ENCODE assay signal across 9 cellular contexts in the genomic region with DNA sequence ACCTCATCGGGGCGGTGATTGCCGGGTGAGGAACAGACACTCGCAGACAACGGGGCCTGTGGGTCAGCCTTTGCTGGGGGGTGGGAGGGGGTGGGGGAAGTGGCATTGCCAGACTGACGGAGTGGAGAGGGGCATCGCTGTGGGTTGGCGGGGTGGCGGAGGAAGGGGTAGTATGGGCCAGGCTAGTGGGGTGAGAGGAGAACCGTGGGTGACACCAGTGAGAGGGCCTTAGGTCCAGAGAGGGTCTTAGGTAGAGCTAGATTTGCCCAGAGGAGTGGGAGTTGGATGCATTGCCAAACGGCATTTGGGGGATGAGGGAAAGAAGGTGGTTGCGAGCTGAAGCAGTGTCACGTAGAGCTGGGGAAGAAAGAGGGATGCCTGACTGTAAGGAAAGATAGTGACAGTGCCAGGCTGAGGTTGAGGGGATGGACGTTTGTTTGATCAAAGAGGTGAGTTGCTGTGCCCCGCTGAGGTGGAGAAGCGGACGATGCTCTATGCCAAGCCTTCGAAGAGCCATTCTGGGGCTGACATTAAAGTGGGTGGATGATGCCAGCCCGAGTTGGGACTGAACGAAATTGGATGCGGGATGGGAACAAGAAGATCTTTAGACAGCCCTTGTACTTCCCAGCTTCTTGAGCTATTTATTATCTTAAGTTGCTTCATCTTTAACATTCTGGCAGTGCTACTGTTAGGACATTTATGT. TPM values are rescaled to one million over a fixed set of nuclear protein-coding genes. Genes with fewer than 3 reads are reported as not detected.
DNase-seq lines count a peak whose midpoint lies in the region; ATAC-seq and TF ChIP-seq lines count a peak whose summit lies in the region.
"Had no signal": no experiment of that assay in that cellular context is flagged by ENCODE, and none has a peak within 500 bp of the region (broad histone marks: within the 10 kb centered on the region; RNA-seq: fewer than 3 reads in every experiment).

No MANE protein-coding gene starts in this region.

- no peak for ATAC-seq in RWPE2 (ENCODE audit: low read depth)
- no peak for ATAC-seq in GM19035 (IDR thresholded peaks at IDR 0.05; ENCODE audit: unreplicated experiment)

- H3K27me3 Mint-ChIP-seq in progenitor cell of endocrine pancreas, result no peaks in the 10 kb centered on the region

- H3K27ac Mint-ChIP-seq in progenitor cell of endocrine pancreas, result peak overlapping the region; percentile 90

- H3K36me3 ChIP-seq in RWPE2 (ENCODE audit: low read depth) (peaks cover 45% of the 10 kb centered on the region), esophagus (ENCODE audit: control insufficient read depth in 2 of 2, insufficient read depth in 2 of 2, low read length in 1 of 2) (peaks cover 0 to 3% of the 10 kb centered on the region in 2 donors)

- no peak for DNase-seq in RWPE2 (ENCODE audit: low spot score)
- no peak for DNase-seq in progenitor cell of endocrine pancreas (ENCODE audit: low spot score, unreplicated experiment)
- no peak for DNase-seq in DMS79 treated with DMSO at 0.1 percent for 48 hours (lab: John Stamatoyannopoulos, UW)
- DNase-seq in kidney tubule cell (ENCODE audit: low spot score), result no peak
- DNase-seq in NCI-H226, result no peak

- H3K4me1 Mint-ChIP-seq in progenitor cell of endocrine pancreas (ENCODE audit: low read depth), result peaks cover 26% of the 10 kb centered on the region

- H3K9me3 ChIP-seq in RWPE2 (ENCODE audit: severe bottlenecking) (no peaks in the 10 kb centered on the region), esophagus (ENCODE audit: control insufficient read depth in 2 of 2, insufficient read depth in 1 of 2, low read depth in 1 of 2, low read length in 1 of 2) (no peaks in the 10 kb centered on the region)

- peaks cover 11% of the 10 kb centered on the region for H3K4me1 ChIP-seq in RWPE2 (ENCODE audit: insufficient read depth, poor library complexity, severe bottlenecking)
- H3K4me1 ChIP-seq in esophagus (ENCODE audit: control insufficient read depth in 2 of 2, insufficient read depth in 2 of 2, low read length in 1 of 2), result peaks cover 0 to 4% of the 10 kb centered on the region in 2 donors

- H3K4me3 ChIP-seq in GM08714 (ENCODE audit: low read length) (peak overlapping the region; percentile 88), RWPE2 (ENCODE audit: severe bottlenecking) (peak overlapping the region; percentile 97), esophagus (ENCODE audit: low read depth in 1 of 2, low read length in 2 of 2) (peak overlapping the region; percentile 90 to 97)

- TF ChIP-seq CTCF in RWPE2 (IDR thresholded peaks at IDR 0.05; ENCODE audit: poor library complexity, severe bottlenecking), result no peak
- TF ChIP-seq CTCF in progenitor cell of endocrine pancreas (IDR thresholded peaks at IDR 0.05; ENCODE audit: unreplicated experiment), result no peak

- 4 to 7% methylated on average over 21 of the region's 21 CpGs for WGBS in esophagus, 2 donors

- H3K36me3 Mint-ChIP-seq in progenitor cell of endocrine pancreas (ENCODE audit: insufficient read depth), result peaks cover 13% of the 10 kb centered on the region

- no peaks in the 10 kb centered on the region for H3K9me3 Mint-ChIP-seq in progenitor cell of endocrine pancreas (ENCODE audit: low read depth)

- peak overlapping the region; percentile 92 for H3K4me3 Mint-ChIP-seq in progenitor cell of endocrine pancreas (ENCODE audit: low read depth)

- H3K27me3 ChIP-seq in RWPE2 (ENCODE audit: insufficient read depth, poor library complexity, severe bottlenecking) (no peaks in the 10 kb centered on the region), esophagus (ENCODE audit: control insufficient read depth in 1 of 2, insufficient read depth in 2 of 2, low read length in 2 of 2) (no peaks in the 10 kb centered on the region)

- peak overlapping the region; percentile 42 for H3K27ac ChIP-seq in RWPE2 (ENCODE audit: poor library complexity, severe bottlenecking)
- peak overlapping the region; percentile 90 to 96 for H3K27ac ChIP-seq in esophagus (ENCODE audit: low read depth in 2 of 2, low read length in 1 of 2)

RNA-seq across cellular contexts. Expression of a gene that starts 0.6 kb away (rescaled TPM):
- polyA plus RNA-seq in esophagus, result 10 to 100 TPM; 30.7 to 43.4 TPM
- total RNA-seq in progenitor cell of endocrine pancreas, result 53.4 and 63.7 TPM in 2 replicates

RNA-seq across cellular contexts. Expression of a gene that starts 4.0 kb away (rescaled TPM):
- polyA plus RNA-seq in esophagus, result 1 to 10 TPM; 2.7 to 4.4 TPM
- total RNA-seq in progenitor cell of endocrine pancreas, result 13.5 and 14.2 TPM in 2 replicates

RNA-seq across cellular contexts. Expression of a gene that starts 26.9 kb away (rescaled TPM):
- polyA plus RNA-seq in esophagus, result 1 to 10 TPM; 1.4 to 5.0 TPM
- 3.9 and 4.9 TPM in 2 replicates for total RNA-seq in progenitor cell of endocrine pancreas

RNA-seq across cellular contexts. Expression of a gene that starts 41.8 kb away (rescaled TPM):
- under 1 TPM; 0.06 TPM for polyA plus RNA-seq in esophagus
- total RNA-seq in progenitor cell of endocrine pancreas, result 0.19 and 0.27 TPM in 2 replicates
- total RNA-seq: myocyte had no signal
